ENCODE assay signal across 1 cellular context in genomic region chrX:9765072-9765736, GRCh38.
TF ChIP-seq lines count a peak whose summit lies in the region.

No MANE protein-coding gene starts in this region.

TF ChIP-seq in H1, 55 proteins besides CTCF, POLR2A, EP300 and RAD21:
- TF ChIP-seq CHD7 (IDR thresholded peaks at IDR 0.05; ENCODE audit: insufficient replicate concordance, low read length), result no peak
- peak; percentile 54 for TF ChIP-seq KDM4A (IDR thresholded peaks at IDR 0.05; ENCODE audit: low read depth, low read length, severe bottlenecking)
- TF ChIP-seq ZNF274 (IDR thresholded peaks at IDR 0.05; ENCODE audit: borderline replicate concordance, extremely low read depth, low read length), result no peak
- TF ChIP-seq RBBP5 (IDR thresholded peaks at IDR 0.05; ENCODE audit: borderline replicate concordance, low read depth, low read length), result no peak
- no peak for TF ChIP-seq SIN3A (conservative IDR thresholded peaks at IDR 0.05 in 1 of 2, IDR thresholded peaks at IDR 0.05 in 1 of 2; ENCODE audit: low read depth in 1 of 2, low read length in 2 of 2)
- no peak for TF ChIP-seq SIX5 (IDR thresholded peaks at IDR 0.05; ENCODE audit: low read depth, low read length)
- no peak for TF ChIP-seq ATF3 (IDR thresholded peaks at IDR 0.05; ENCODE audit: insufficient read depth, low read depth, low read length)
- peak; percentile 69 for TF ChIP-seq MAX (IDR thresholded peaks at IDR 0.05)
- TF ChIP-seq E2F6 (IDR thresholded peaks at IDR 0.05), result peak; percentile 42; the same call in 1 of the 2 replicates
- TF ChIP-seq FOSL1 (IDR thresholded peaks at IDR 0.05; ENCODE audit: insufficient read depth, low read depth, low read length), result no peak
- no peak for TF ChIP-seq SIRT6 (IDR thresholded peaks at IDR 0.05; ENCODE audit: low read length)
